ENCODE assay signal across 22 cellular contexts in genomic region chr11:79066456-79067354, GRCh38.
DNase-seq lines count a peak whose midpoint lies in the region; ATAC-seq, FAIRE-seq and TF ChIP-seq lines count a peak whose summit lies in the region.
"Had no signal": no experiment of that assay in that cellular context is flagged by ENCODE, and none has a peak within 500 bp of the region (broad histone marks: within the 10 kb centered on the region; RNA-seq: fewer than 3 reads in every experiment).

No MANE protein-coding gene starts in this region.

- DNase-seq in H7, result peak; percentile 91
- DNase-seq in GM12878 (ENCODE audit: low read depth, low spot score), result no peak
- peak; percentile 81 for DNase-seq in iPS-NIHi7 (ENCODE audit: extremely low spot score)
- no peak for DNase-seq in progenitor cell of endocrine pancreas (ENCODE audit: low spot score, unreplicated experiment)
- DNase-seq in central memory CD4-positive, alpha-beta T cell, result no peak
- DNase-seq: activated CD4-positive, alpha-beta T cell treated with anti-CD3 and anti-CD28 coated beads, Interleukin-2, amount 50 U/mL, for 48 hours; activated T-cell treated with anti-CD3 and anti-CD28 coated beads, Interleukin-2, amount 50 U/mL, for 72 hours; AML-193; colonic mucosa; DMS 273 treated with DMSO at 0.1 percent for 48 hours; GOT3; KG1; naive thymus-derived CD4-positive, alpha-beta T cell; NCI-H1105 treated with DMSO at 0.1 percent for 48 hours; stimulated activated CD4-positive, alpha-beta T cell treated with anti-CD3 and anti-CD28 coated beads, Interleukin-4, amount 100 ng/mL, for 1 hour; upper lobe of left lung had no signal

- H3K27me3 Mint-ChIP-seq in progenitor cell of endocrine pancreas, result no peaks in the 10 kb centered on the region

- intact Hi-C loops in GM12878 (cut with micrococcal nuclease; ENCODE audit: unreplicated experiment), result no loop called here

- no peak overlapping the region for H3K4me2 ChIP-seq in GM12878 (ENCODE audit: control insufficient read depth, insufficient read depth)

- in situ Hi-C loops in GM12878 (cut with MboI), result no loop called here

- no peak for TF ChIP-seq EP300 in GM12878 (IDR thresholded peaks at IDR 0.05; ENCODE audit: borderline replicate concordance in 1 of 2, control insufficient read depth in 1 of 2, low read depth in 2 of 2, low read length in 2 of 2)

- peak overlapping the region; percentile 39 for H3K4me3 Mint-ChIP-seq in progenitor cell of endocrine pancreas (ENCODE audit: low read depth)
- H3K4me3 Mint-ChIP-seq: activated T-cell treated with anti-CD3 and anti-CD28 coated beads, Interleukin-2, amount 50 U/mL, for 72 hours had no signal

- CTCF ChIA-PET in GM12878 (lab: Yijun Ruan, JAX), result interaction anchor here (2.4 kb wide), 1 partner anchor 34 kb away, joined by 8 read pairs; no protein-coding TSS in a partner anchor

- no peak overlapping the region for H3K9ac ChIP-seq in GM12878 (ENCODE audit: control insufficient read depth, insufficient read depth, low read length)

- no TSS peak for BruUV-seq in GM12878 (replicated peaks; lab: Mats Ljungman, UMichigan)

- POLR2A ChIA-PET in GM12878 (lab: Charles Lee), result no interaction called here

- no peaks in the 10 kb centered on the region for H3K9me3 ChIP-seq in GM12878 (replicated peaks; ENCODE audit: control insufficient read depth, insufficient read depth, low read length)
- H3K9me3 ChIP-seq: colonic mucosa, SJSA1, upper lobe of left lung had no signal

- SMC1A ChIA-PET in GM12878 (lab: Charles Lee; ENCODE audit: uncharacterized antibody, unreplicated experiment), result no interaction called here

- H3K27ac ChIP-seq in GM12878 (ENCODE audit: control insufficient read depth, insufficient read depth), result no peak overlapping the region
- H3K27ac ChIP-seq: colonic mucosa, SJSA1, upper lobe of left lung had no signal

- no peak for FAIRE-seq in GM12878 (lab: Jason Lieb, UNC)

- H4K20me1 ChIP-seq in GM12878 (ENCODE audit: control insufficient read depth, insufficient read depth), result no peaks in the 10 kb centered on the region

- H3K27ac Mint-ChIP-seq in progenitor cell of endocrine pancreas, result peak overlapping the region; percentile 18
- H3K27ac Mint-ChIP-seq: activated T-cell treated with anti-CD3 and anti-CD28 coated beads, Interleukin-2, amount 50 U/mL, for 72 hours; naive thymus-derived CD4-positive, alpha-beta T cell had no signal

- H3K36me3 Mint-ChIP-seq in progenitor cell of endocrine pancreas (ENCODE audit: insufficient read depth), result peaks cover 7% of the 10 kb centered on the region
- H3K36me3 Mint-ChIP-seq: naive thymus-derived CD4-positive, alpha-beta T cell had no signal

- peaks cover 31% of the 10 kb centered on the region for H3K4me1 Mint-ChIP-seq in progenitor cell of endocrine pancreas (ENCODE audit: low read depth)

- no peak for TF ChIP-seq CTCF in GM12878 (IDR thresholded peaks at IDR 0.05 in 2 of 3, conservative IDR thresholded peaks at IDR 0.05 in 1 of 3; ENCODE audit: control insufficient read depth in 2 of 3, extremely low read depth in 1 of 3, insufficient read depth in 1 of 3, low read depth in 3 of 3, low read length in 3 of 3)
- no peak for TF ChIP-seq CTCF in progenitor cell of endocrine pancreas (IDR thresholded peaks at IDR 0.05; ENCODE audit: unreplicated experiment)

- no peaks in the 10 kb centered on the region for H3K4me1 ChIP-seq in GM12878 (ENCODE audit: control insufficient read depth, insufficient read depth, low read length)
- H3K4me1 ChIP-seq: colonic mucosa, SJSA1, upper lobe of left lung had no signal

- H3K36me3 ChIP-seq in H7 (replicated peaks; ENCODE audit: control insufficient read depth, insufficient read depth, low read length) (no peaks in the 10 kb centered on the region), GM12878 (ENCODE audit: control insufficient read depth in 2 of 2, insufficient read depth in 2 of 2, low read length in 1 of 2) (no peaks in the 10 kb centered on the region)
- H3K36me3 ChIP-seq: colonic mucosa, SJSA1, upper lobe of left lung had no signal

- ATAC-seq in GM12878, result no peak
- ATAC-seq in HG03432 (IDR thresholded peaks at IDR 0.05; ENCODE audit: unreplicated experiment), result no peak
- no peak for ATAC-seq in HG03469 (IDR thresholded peaks at IDR 0.05; ENCODE audit: unreplicated experiment)
- no peak for ATAC-seq in HG02852 (IDR thresholded peaks at IDR 0.05; ENCODE audit: unreplicated experiment)
- ATAC-seq: activated T-cell treated with anti-CD3 and anti-CD28 coated beads, Interleukin-2, amount 50 U/mL, for 72 hours; esophagus mucosa; left lobe of liver; naive thymus-derived CD4-positive, alpha-beta T cell had no signal

- H3K79me2 ChIP-seq in GM12878 (ENCODE audit: control insufficient read depth, insufficient read depth, low read length), result no peaks in the 10 kb centered on the region

- H2AFZ ChIP-seq in GM12878 (ENCODE audit: control insufficient read depth, low read depth, low read length), result no peak overlapping the region

- TF ChIP-seq RAD21 in GM12878 (IDR thresholded peaks at IDR 0.05; ENCODE audit: insufficient read depth, low read depth, low read length), result no peak

- H3K4me3 ChIP-seq in H7 (ENCODE audit: insufficient read depth, low read depth, low read length) (no peak overlapping the region), GM12878 (no peak overlapping the region)
- H3K4me3 ChIP-seq: colonic mucosa, SJSA1, upper lobe of left lung had no signal

- RAD21 ChIA-PET in GM12878 (lab: Charles Lee; ENCODE audit: unreplicated experiment), result interaction anchor here (0.9 kb wide), 1 partner anchor 32 kb away, joined by 4 read pairs; no protein-coding TSS in a partner anchor

- no peaks in the 10 kb centered on the region for H3K9me3 Mint-ChIP-seq in progenitor cell of endocrine pancreas (ENCODE audit: low read depth)
- H3K9me3 Mint-ChIP-seq: activated T-cell treated with anti-CD3 and anti-CD28 coated beads, Interleukin-2, amount 50 U/mL, for 72 hours; naive thymus-derived CD4-positive, alpha-beta T cell had no signal

- no peaks in the 10 kb centered on the region for H3K27me3 ChIP-seq in H7 (ENCODE audit: control insufficient read depth, insufficient read depth, low read length)
- H3K27me3 ChIP-seq in GM12878 (replicated peaks in 1 of 2; ENCODE audit: control insufficient read depth in 2 of 2, insufficient read depth in 2 of 2, low read length in 1 of 2), result no peaks in the 10 kb centered on the region
- H3K27me3 ChIP-seq: colonic mucosa, SJSA1, upper lobe of left lung had no signal

- 64% methylated on average over 29 of the region's 29 CpGs for WGBS in GM12878 (ENCODE audit: insufficient coverage, insufficient replicate concordance, low lambda C conversion rate, missing lambda C conversion rate)

- TF ChIP-seq POLR2A in GM12878 (IDR thresholded peaks at IDR 0.05; ENCODE audit: low read depth, low read length), result no peak

TF ChIP-seq in GM12878, 131 proteins besides CTCF, POLR2A, EP300 and RAD21:
- TF ChIP-seq BCL3 (IDR thresholded peaks at IDR 0.05; ENCODE audit: borderline replicate concordance, insufficient read depth, low read depth, low read length, poor library complexity, severe bottlenecking), result peak; percentile 95
- peak; percentile 80 for TF ChIP-seq TCF3 (IDR thresholded peaks at IDR 0.05; ENCODE audit: borderline replicate concordance, insufficient read depth, low read depth, low read length)
- TF ChIP-seq, protein P1, sequence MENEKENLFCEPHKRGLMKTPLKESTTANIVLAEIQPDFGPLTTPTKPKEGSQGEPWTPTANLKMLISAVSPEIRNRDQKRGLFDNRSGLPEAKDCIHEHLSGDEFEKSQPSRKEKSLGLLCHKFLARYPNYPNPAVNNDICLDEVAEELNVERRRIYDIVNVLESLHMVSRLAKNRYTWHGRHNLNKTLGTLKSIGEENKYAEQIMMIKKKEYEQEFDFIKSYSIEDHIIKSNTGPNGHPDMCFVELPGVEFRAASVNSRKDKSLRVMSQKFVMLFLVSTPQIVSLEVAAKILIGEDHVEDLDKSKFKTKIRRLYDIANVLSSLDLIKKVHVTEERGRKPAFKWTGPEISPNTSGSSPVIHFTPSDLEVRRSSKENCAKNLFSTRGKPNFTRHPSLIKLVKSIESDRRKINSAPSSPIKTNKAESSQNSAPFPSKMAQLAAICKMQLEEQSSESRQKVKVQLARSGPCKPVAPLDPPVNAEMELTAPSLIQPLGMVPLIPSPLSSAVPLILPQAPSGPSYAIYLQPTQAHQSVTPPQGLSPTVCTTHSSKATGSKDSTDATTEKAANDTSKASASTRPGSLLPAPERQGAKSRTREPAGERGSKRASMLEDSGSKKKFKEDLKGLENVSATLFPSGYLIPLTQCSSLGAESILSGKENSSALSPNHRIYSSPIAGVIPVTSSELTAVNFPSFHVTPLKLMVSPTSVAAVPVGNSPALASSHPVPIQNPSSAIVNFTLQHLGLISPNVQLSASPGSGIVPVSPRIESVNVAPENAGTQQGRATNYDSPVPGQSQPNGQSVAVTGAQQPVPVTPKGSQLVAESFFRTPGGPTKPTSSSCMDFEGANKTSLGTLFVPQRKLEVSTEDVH (IDR thresholded peaks at IDR 0.05; ENCODE audit: low read depth, partially characterized antibody), result no peak
TF ChIP-seq in GM12878: peak in this region for 2.

Comparison
In these comparisons a context has a peak if more than half of its experiments do, and no peak if none do; other contexts are left out.
1. DNase-seq: peak in H7 (single experiment) and iPS-NIHi7 (single experiment); none in GM12878 (single experiment), progenitor cell of endocrine pancreas (single experiment) and central memory CD4-positive, alpha-beta T cell (single experiment).